Comparison of ENCODE assay signal across 23 cellular contexts in genomic region chr7:112581529-112581928, GRCh38.
"Had no signal": no experiment of that assay in that cellular context is flagged by ENCODE, and none has a peak within 500 bp of the region (broad histone marks: within the 10 kb centered on the region; RNA-seq: fewer than 3 reads in every experiment).

No MANE protein-coding gene starts in this region.

- H3K27ac ChIP-seq: colonic mucosa, epithelial cell of prostate, esophagus squamous epithelium, gastrocnemius medialis, left lung, lower lobe of right lung had no signal

- H3K9me3 ChIP-seq: colonic mucosa, esophagus squamous epithelium, gastrocnemius medialis, left lung, lower lobe of right lung had no signal

- H3K4me1 ChIP-seq: colonic mucosa, esophagus squamous epithelium, left lung, lower lobe of right lung had no signal

- DNase-seq: colonic mucosa; cortex of kidney; effector CD8-positive, alpha-beta T cell; effector memory CD8-positive, alpha-beta T cell; endodermal cell; erythroblast; esophagus squamous epithelium; foreskin fibroblast; foreskin melanocyte; gastrocnemius medialis; glutamatergic neuron; head of caudate nucleus; heart right ventricle; hippocampal formation; left cardiac atrium; left lung; lower lobe of right lung; mesenchymal stem cell; mucosa of descending colon had no signal

- H3K4me3 Mint-ChIP-seq: dendritic cell treated with granulocyte-macrophage colony-stimulating factor and Interleukin-4, amounts not matched to agents 40 ng/mL and 50 ng/mL, for 4 days; effector memory CD8-positive, alpha-beta T cell; endodermal cell; mesothelial cell of epicardium had no signal

- H3K27me3 Mint-ChIP-seq: dendritic cell treated with granulocyte-macrophage colony-stimulating factor and Interleukin-4, amounts not matched to agents 40 ng/mL and 50 ng/mL, for 4 days had no signal

- H3K36me3 ChIP-seq: colonic mucosa, esophagus squamous epithelium, gastrocnemius medialis, heart right ventricle, left lung, lower lobe of right lung had no signal

- H3K27ac Mint-ChIP-seq: dendritic cell treated with granulocyte-macrophage colony-stimulating factor and Interleukin-4, amounts not matched to agents 40 ng/mL and 50 ng/mL, for 4 days; effector memory CD8-positive, alpha-beta T cell; endodermal cell; mesothelial cell of epicardium had no signal

- H3K4me3 ChIP-seq: colonic mucosa, esophagus squamous epithelium, gastrocnemius medialis, heart right ventricle, left lung, lower lobe of right lung, mucosa of descending colon had no signal

- ATAC-seq: effector memory CD8-positive, alpha-beta T cell; esophagus mucosa; gastrocnemius medialis; left cardiac atrium; left lung; lower lobe of right lung; mucosa of descending colon had no signal

- H3K27me3 ChIP-seq: colonic mucosa, esophagus squamous epithelium, gastrocnemius medialis, heart right ventricle, left lung had no signal

- H3K36me3 Mint-ChIP-seq: mesothelial cell of epicardium had no signal
